Comparison of ENCODE assay signal across 8 cellular contexts in the genomic region with DNA sequence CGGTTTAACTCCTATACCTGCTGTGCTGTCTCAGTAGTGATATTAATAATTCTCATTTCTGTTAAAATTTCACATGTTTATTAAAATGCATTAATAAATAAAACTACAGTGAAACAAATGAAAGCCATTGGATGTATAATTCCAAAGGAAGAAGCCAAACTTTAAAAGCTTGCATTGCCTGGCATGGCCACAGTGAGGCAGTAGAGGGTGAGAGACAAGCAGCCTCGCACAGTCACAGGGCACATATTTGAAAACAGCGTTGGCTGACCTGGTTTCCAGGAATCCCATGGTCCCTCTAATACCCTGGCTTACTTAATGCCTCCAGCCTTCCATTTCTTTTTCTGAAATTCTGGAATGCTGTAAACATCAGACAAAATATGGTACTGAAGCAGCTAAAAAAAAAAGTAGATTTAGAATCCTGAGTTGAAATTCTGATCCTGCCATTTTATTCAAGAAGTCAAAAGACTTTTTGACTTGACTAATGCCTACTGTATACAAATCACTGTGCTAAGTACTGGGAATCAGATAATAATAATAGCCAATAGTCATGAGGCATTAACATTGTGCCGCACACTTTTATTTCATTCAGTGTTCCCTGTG. TPM values are rescaled to one million over a fixed set of nuclear protein-coding genes. Genes with fewer than 3 reads are reported as not detected.
DNase-seq lines count a peak whose midpoint lies in the region; ATAC-seq, FAIRE-seq and TF ChIP-seq lines count a peak whose summit lies in the region.

No MANE protein-coding gene starts in this region.

- H3K27ac ChIP-seq in IMR-90 (ENCODE audit: insufficient read depth, low read length) (no peak overlapping the region), pancreas (no peak overlapping the region)

- no TSS peak for BruUV-seq in IMR-90 (replicated peaks; lab: Mats Ljungman, UMichigan)

- intact Hi-C loops in IMR-90 (cut with micrococcal nuclease): loop anchor here (2.0 to 10.0 kb wide), 3 partner anchors 149 to 1117 kb away; no protein-coding TSS in a partner anchor
- intact Hi-C loops in pancreas (cut with DNase I): loop anchor here in 2 of 3 donors (2.0 to 10.0 kb wide), 2 partner anchors 189 to 199 kb away; no protein-coding TSS in a partner anchor

- H3K4me3 ChIP-seq in IMR-90 (ENCODE audit: insufficient read depth, low read depth, low read length) (no peak overlapping the region), foreskin fibroblast (ENCODE audit: low read depth in 1 of 2, low read length in 2 of 2) (no peak overlapping the region), pancreas (no peak overlapping the region)

- no peak overlapping the region for H2AK9ac ChIP-seq in IMR-90 (replicated peaks; ENCODE audit: low read depth, low read length, poor library complexity)

- no peak overlapping the region for H3K9ac ChIP-seq in IMR-90 (ENCODE audit: low read depth, low read length)

- H3K4me2 ChIP-seq in IMR-90 (ENCODE audit: low read depth, low read length): no peak overlapping the region

- TF ChIP-seq POLR2A in IMR-90 (IDR thresholded peaks at IDR 0.05; ENCODE audit: low read depth, low read length): no peak

- no peak overlapping the region for H3K56ac ChIP-seq in IMR-90 (ENCODE audit: extremely low read depth, insufficient read depth, low read length)

- H2AFZ ChIP-seq in IMR-90 (replicated peaks; ENCODE audit: low read length, poor library complexity): no peak overlapping the region

- no peak overlapping the region for H2BK20ac ChIP-seq in IMR-90 (ENCODE audit: low read depth, low read length)

- no peak overlapping the region for H3K23ac ChIP-seq in IMR-90 (ENCODE audit: low read depth, low read length)

- no peak overlapping the region for H3K14ac ChIP-seq in IMR-90 (replicated peaks; ENCODE audit: low read depth, low read length)

- ATAC-seq in IMR-90 (ENCODE audit: low read depth): peak; percentile 92
- peak; percentile 77 to 95 (median 88) for ATAC-seq in pancreas
- ATAC-seq in GM21737 (IDR thresholded peaks at IDR 0.05; ENCODE audit: unreplicated experiment): no peak
- ATAC-seq in GM21529 (IDR thresholded peaks at IDR 0.05; ENCODE audit: unreplicated experiment): no peak

- no peak overlapping the region for H4K8ac ChIP-seq in IMR-90 (ENCODE audit: low read depth in 2 of 2, low read length in 2 of 2)

- H2BK15ac ChIP-seq in IMR-90 (ENCODE audit: low read depth, low read length): no peak overlapping the region

- CTCF ChIA-PET in IMR-90 (lab: Yijun Ruan, JAX): interaction anchor here (0.6 to 9.2 kb wide), 9 partner anchors 9 to 233 kb away, joined by 3 to 129 read pairs (median 3); a partner anchor contains a TSS

- no peaks in the 10 kb centered on the region for H4K20me1 ChIP-seq in IMR-90 (ENCODE audit: insufficient read depth, low read length)

- H3K9me3 ChIP-seq in IMR-90 (ENCODE audit: control insufficient read depth, insufficient read depth, low read length) (no peaks in the 10 kb centered on the region), pancreas (no peaks in the 10 kb centered on the region)

- H2AK5ac ChIP-seq in IMR-90 (ENCODE audit: low read depth, low read length): no peak overlapping the region

- no peak overlapping the region for H4K5ac ChIP-seq in IMR-90 (ENCODE audit: low read depth, low read length)

- H3K36me3 ChIP-seq in IMR-90 (ENCODE audit: control insufficient read depth, insufficient read depth, low read length) (no peaks in the 10 kb centered on the region), pancreas (no peaks in the 10 kb centered on the region)

- H3K18ac ChIP-seq in IMR-90 (ENCODE audit: low read depth, low read length): no peak overlapping the region

- no peak overlapping the region for H2BK5ac ChIP-seq in IMR-90 (ENCODE audit: low read depth, low read length, poor library complexity, severe bottlenecking)

- no peaks in the 10 kb centered on the region for H3K9me1 ChIP-seq in IMR-90 (ENCODE audit: insufficient read depth, low read length)

- dilution Hi-C loops in IMR-90 (cut with HindIII; ENCODE audit: low sequenced_read_pairs, unreplicated experiment): no loop called here

- in situ Hi-C loops in IMR-90 (cut with MboI; ENCODE audit: low sequenced_read_pairs): loop anchor here (5.0 kb wide), 1 partner anchor 187 kb away; no protein-coding TSS in a partner anchor

- H3K27me3 ChIP-seq in IMR-90 (ENCODE audit: control insufficient read depth, insufficient read depth, low read length): peaks cover 12% of the 10 kb centered on the region; the same call in 1 of the 2 replicates
- H3K27me3 ChIP-seq in pancreas: no peaks in the 10 kb centered on the region

- TF ChIP-seq RAD21 in IMR-90 (IDR thresholded peaks at IDR 0.05; ENCODE audit: low read length): peak; percentile 67

- DNase-seq in DMS 273 (lab: John Stamatoyannopoulos, UW; ENCODE audit: unreplicated experiment): peak; percentile 91
- DNase-seq in IMR-90: peak; percentile 69
- peak; percentile 51 for DNase-seq in RPMI7951 (ENCODE audit: low read depth)
- DNase-seq in activated effector memory CD4-positive, alpha-beta T cell treated with Interleukin-2 at 50 U/mL for 16 hours: peak; percentile 38
- DNase-seq in foreskin fibroblast: peak; percentile 50 to 80
- DNase-seq in pancreas: peak; percentile 53 to 83 (median 70)

- WGBS in IMR-90 (ENCODE audit: extremely low coverage in 2 of 2, insufficient read length in 1 of 2), 2 experiments: no CpG with 5 or more reads among the region's 4 CpGs
- WGBS in pancreas, 2 donors: 31 to 36% methylated on average over 4 of the region's 4 CpGs

- no peak overlapping the region for H3K4ac ChIP-seq in IMR-90 (ENCODE audit: low read depth, low read length)

- no peak for FAIRE-seq in pancreas (lab: Jason Lieb, UNC)

- TF ChIP-seq CTCF in IMR-90 (conservative IDR thresholded peaks at IDR 0.05; ENCODE audit: low read depth, low read length) (peak; percentile 84), foreskin fibroblast (IDR thresholded peaks at IDR 0.05; ENCODE audit: low read depth, low read length) (peak; percentile 76), pancreas (IDR thresholded peaks at IDR 0.05) (peak; percentile 74 to 81 (median 77))

- no peaks in the 10 kb centered on the region for H3K79me1 ChIP-seq in IMR-90 (ENCODE audit: low read depth in 1 of 2, low read length in 2 of 2)

- POLR2A ChIA-PET in IMR-90 (lab: Charles Lee; ENCODE audit: unreplicated experiment): interaction anchor here (0.6 kb wide), 1 partner anchor 13 kb away, joined by 3 read pairs; no protein-coding TSS in a partner anchor

- H2BK120ac ChIP-seq in IMR-90 (ENCODE audit: low read depth, low read length): no peak overlapping the region

- H4K91ac ChIP-seq in IMR-90 (ENCODE audit: insufficient read depth, low read depth, low read length): no peak overlapping the region

- H3K4me1 ChIP-seq in IMR-90 (ENCODE audit: control insufficient read depth, insufficient read depth, low read length) (no peaks in the 10 kb centered on the region; the same call in 1 of the 2 replicates), pancreas (no peaks in the 10 kb centered on the region)

TF ChIP-seq in IMR-90, 13 proteins besides CTCF, POLR2A, EP300 and RAD21:
- TF ChIP-seq BHLHE40 (IDR thresholded peaks at IDR 0.05; ENCODE audit: low read depth, low read length) (no peak), SMC3 (IDR thresholded peaks at IDR 0.05; ENCODE audit: low read depth, low read length) (peak; percentile 68)

RNA-seq across cellular contexts. Expression of a gene that starts 6.7 kb away (rescaled TPM):
- 6.4 and 6.5 TPM in 2 replicates for total RNA-seq in IMR-90 (2012; rRNA removed)
- polyA plus RNA-seq in IMR-90 (2012; rRNA removed): 1.8 and 2.5 TPM in 2 replicates
- polyA plus RNA-seq in IMR-90 (2012; cell fraction: cytosol; rRNA removed): 0.64 and 0.82 TPM in 2 replicates
- polyA plus RNA-seq in IMR-90 (2012; cell fraction: nucleus; rRNA removed; ENCODE audit: low replicate concordance): 0.58 and 2.8 TPM in 2 replicates
- total RNA-seq in RPMI7951 (2014; rRNA removed; shearing (Covaris generic)): 5.9 and 6.4 TPM in 2 replicates
- total RNA-seq in pancreas: 1 to 10 TPM; 1.1 to 7.0 (median 2.7) TPM
- polyA plus RNA-seq in pancreas: 1 to 10 TPM; 1.8 to 2.8 TPM

RNA-seq across cellular contexts. Expression of a gene that starts 8.4 kb away (rescaled TPM):
- total RNA-seq in IMR-90 (2012; rRNA removed): 0.18 and 0.28 TPM in 2 replicates
- polyA plus RNA-seq in IMR-90 (2012; rRNA removed): 0.15 and 0.16 TPM in 2 replicates
- 0.08 and 0.15 TPM in 2 replicates for polyA plus RNA-seq in IMR-90 (2012; cell fraction: cytosol; rRNA removed)
- polyA plus RNA-seq in IMR-90 (2012; cell fraction: nucleus; rRNA removed; ENCODE audit: low replicate concordance): 0.36 and 0.70 TPM in 2 replicates
- 4.1 and 4.6 TPM in 2 replicates for total RNA-seq in RPMI7951 (2014; rRNA removed; shearing (Covaris generic))
- 1 to 10 TPM; 1.8 to 4.4 (median 2.7) TPM for total RNA-seq in pancreas
- 10 to 100 TPM in 1 of 2 donors, 1 to 10 TPM in 1; 8.0 to 19.3 TPM for polyA plus RNA-seq in pancreas

Comparison
In these comparisons a context has a peak if more than half of its experiments do, and no peak if none do; other contexts are left out.
1. DNase-seq: peak in every context shown above with its lines; median percentile 91 in DMS 273; 70 in pancreas; 69 in IMR-90; 65 in foreskin fibroblast; 51 in RPMI7951; 38 in activated effector memory CD4-positive, alpha-beta T cell treated with Interleukin-2 at 50 U/mL for 16 hours.
2. ATAC-seq: peak in IMR-90 (single experiment) and pancreas (4 of 4); none in GM21737 (single experiment) and GM21529 (single experiment).
3. Peak in every context shown above with its lines, with median percentiles within 50 percentile points of each other: CTCF ChIP-seq.